1 cellular context compared by ENCODE assay signal in the genomic region with DNA sequence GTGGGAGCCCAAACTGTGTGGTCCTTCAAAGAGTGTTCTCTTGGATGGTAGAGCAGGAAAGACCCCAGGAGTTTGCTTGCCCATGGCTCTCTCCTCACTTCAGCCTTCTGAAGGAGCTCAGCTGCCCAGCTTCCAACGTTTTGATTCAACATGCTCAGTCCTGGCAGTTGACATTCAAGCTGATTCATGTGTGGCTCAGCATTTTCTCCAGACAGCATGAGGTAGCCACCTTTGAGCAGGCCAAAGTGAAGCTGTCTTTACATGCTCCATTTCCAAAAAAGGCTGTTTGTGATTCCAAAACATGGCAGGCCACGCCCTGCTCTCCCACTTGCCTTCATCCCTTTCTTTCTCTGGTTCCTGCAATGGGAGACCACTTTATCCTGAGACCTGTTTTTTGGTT.
A peak's percentile ranks its signal among the peaks of the same experiment; 100 is the strongest.
TF ChIP-seq lines count a peak whose summit lies in the region.

No MANE protein-coding gene starts in this region.

TF ChIP-seq in K562, 482 proteins besides CTCF, POLR2A, EP300 and RAD21 (continued from another document):
- no peak for TF ChIP-seq SMARCC2 (IDR thresholded peaks at IDR 0.05; ENCODE audit: low read depth)
- TF ChIP-seq ZNF175 (CRISPR knock-in tag; IDR thresholded peaks at IDR 0.05; ENCODE audit: low read depth), result no peak
- no peak for TF ChIP-seq ZNF668 (CRISPR knock-in tag; IDR thresholded peaks at IDR 0.05)
- TF ChIP-seq, protein P1, sequence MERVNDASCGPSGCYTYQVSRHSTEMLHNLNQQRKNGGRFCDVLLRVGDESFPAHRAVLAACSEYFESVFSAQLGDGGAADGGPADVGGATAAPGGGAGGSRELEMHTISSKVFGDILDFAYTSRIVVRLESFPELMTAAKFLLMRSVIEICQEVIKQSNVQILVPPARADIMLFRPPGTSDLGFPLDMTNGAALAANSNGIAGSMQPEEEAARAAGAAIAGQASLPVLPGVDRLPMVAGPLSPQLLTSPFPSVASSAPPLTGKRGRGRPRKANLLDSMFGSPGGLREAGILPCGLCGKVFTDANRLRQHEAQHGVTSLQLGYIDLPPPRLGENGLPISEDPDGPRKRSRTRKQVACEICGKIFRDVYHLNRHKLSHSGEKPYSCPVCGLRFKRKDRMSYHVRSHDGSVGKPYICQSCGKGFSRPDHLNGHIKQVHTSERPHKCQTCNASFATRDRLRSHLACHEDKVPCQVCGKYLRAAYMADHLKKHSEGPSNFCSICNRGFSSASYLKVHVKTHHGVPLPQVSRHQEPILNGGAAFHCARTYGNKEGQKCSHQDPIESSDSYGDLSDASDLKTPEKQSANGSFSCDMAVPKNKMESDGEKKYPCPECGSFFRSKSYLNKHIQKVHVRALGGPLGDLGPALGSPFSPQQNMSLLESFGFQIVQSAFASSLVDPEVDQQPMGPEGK (CRISPR knock-in tag; IDR thresholded peaks at IDR 0.05; ENCODE audit: borderline replicate concordance), result no peak
- no peak for TF ChIP-seq KLF6 (CRISPR knock-in tag; IDR thresholded peaks at IDR 0.05; ENCODE audit: borderline replicate concordance)
- TF ChIP-seq, protein P2, sequence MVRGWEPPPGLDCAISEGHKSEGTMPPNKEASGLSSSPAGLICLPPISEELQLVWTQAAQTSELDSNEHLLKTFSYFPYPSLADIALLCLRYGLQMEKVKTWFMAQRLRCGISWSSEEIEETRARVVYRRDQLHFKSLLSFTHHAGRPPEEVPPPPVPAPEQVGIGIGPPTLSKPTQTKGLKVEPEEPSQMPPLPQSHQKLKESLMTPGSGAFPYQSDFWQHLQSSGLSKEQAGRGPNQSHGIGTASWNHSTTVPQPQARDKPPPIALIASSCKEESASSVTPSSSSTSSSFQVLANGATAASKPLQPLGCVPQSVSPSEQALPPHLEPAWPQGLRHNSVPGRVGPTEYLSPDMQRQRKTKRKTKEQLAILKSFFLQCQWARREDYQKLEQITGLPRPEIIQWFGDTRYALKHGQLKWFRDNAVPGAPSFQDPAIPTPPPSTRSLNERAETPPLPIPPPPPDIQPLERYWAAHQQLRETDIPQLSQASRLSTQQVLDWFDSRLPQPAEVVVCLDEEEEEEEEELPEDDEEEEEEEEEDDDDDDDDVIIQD (CRISPR knock-in tag; IDR thresholded peaks at IDR 0.05), result no peak
- TF ChIP-seq ZNF586 (CRISPR knock-in tag; conservative IDR thresholded peaks at IDR 0.05), result no peak
- no peak for TF ChIP-seq AFF1 (IDR thresholded peaks at IDR 0.05; ENCODE audit: low read depth in 1 of 2, partially characterized antibody in 2 of 2)
- TF ChIP-seq BACH1 (tag; IDR thresholded peaks at IDR 0.05), result peak; percentile 95
- TF ChIP-seq TSC22D4 (tag; IDR thresholded peaks at IDR 0.05), result no peak
- TF ChIP-seq MEF2D (tag; conservative IDR thresholded peaks at IDR 0.05; ENCODE audit: low read depth), result no peak
- TF ChIP-seq JUN (IDR thresholded peaks at IDR 0.05; ENCODE audit: borderline replicate concordance, low read depth, low read length), result no peak
- no peak for TF ChIP-seq JUN (CRISPR knock-in tag; IDR thresholded peaks at IDR 0.05; ENCODE audit: borderline replicate concordance)
- TF ChIP-seq ZNF146 (CRISPR knock-in tag; IDR thresholded peaks at IDR 0.05; ENCODE audit: unreplicated experiment), result no peak
- TF ChIP-seq C11orf30 (IDR thresholded peaks at IDR 0.05; ENCODE audit: low read depth), result peak; percentile 50; the same call in 1 of the 2 replicates
- TF ChIP-seq ZNF316 (IDR thresholded peaks at IDR 0.05), result peak; percentile 33; the same call in 1 of the 2 replicates
- no peak for TF ChIP-seq ADNP (tag; IDR thresholded peaks at IDR 0.05)
- no peak for TF ChIP-seq NFE2 (IDR thresholded peaks at IDR 0.05; ENCODE audit: low read depth)
- no peak for TF ChIP-seq SAFB2 (IDR thresholded peaks at IDR 0.05; ENCODE audit: borderline replicate concordance, low read depth, low read length, severe bottlenecking)
- TF ChIP-seq FOSL1 (tag; conservative IDR thresholded peaks at IDR 0.05), result 0 out of 2 replicates have a peak, but pooled peaks have one; percentile 28
- no peak for TF ChIP-seq MCM7 (IDR thresholded peaks at IDR 0.05)
- TF ChIP-seq ARHGAP35 (IDR thresholded peaks at IDR 0.05; ENCODE audit: partially characterized antibody), result no peak
- TF ChIP-seq NR2C2 (CRISPR knock-in tag; IDR thresholded peaks at IDR 0.05), result no peak
- TF ChIP-seq NR2C2 (tag; IDR thresholded peaks at IDR 0.05), result 0 out of 2 replicates have a peak, but pooled peaks have one; percentile 16
- no peak for TF ChIP-seq KHSRP (IDR thresholded peaks at IDR 0.05)
- TF ChIP-seq NUFIP1 (IDR thresholded peaks at IDR 0.05; ENCODE audit: partially characterized antibody), result no peak
- TF ChIP-seq, protein P3, sequence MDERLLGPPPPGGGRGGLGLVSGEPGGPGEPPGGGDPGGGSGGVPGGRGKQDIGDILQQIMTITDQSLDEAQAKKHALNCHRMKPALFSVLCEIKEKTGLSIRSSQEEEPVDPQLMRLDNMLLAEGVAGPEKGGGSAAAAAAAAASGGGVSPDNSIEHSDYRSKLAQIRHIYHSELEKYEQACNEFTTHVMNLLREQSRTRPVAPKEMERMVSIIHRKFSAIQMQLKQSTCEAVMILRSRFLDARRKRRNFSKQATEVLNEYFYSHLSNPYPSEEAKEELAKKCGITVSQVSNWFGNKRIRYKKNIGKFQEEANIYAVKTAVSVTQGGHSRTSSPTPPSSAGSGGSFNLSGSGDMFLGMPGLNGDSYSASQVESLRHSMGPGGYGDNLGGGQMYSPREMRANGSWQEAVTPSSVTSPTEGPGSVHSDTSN (CRISPR knock-in tag; IDR thresholded peaks at IDR 0.05; ENCODE audit: low read depth), result no peak
- TF ChIP-seq, protein P3 (tag; conservative IDR thresholded peaks at IDR 0.05; ENCODE audit: low read depth), result peak; percentile 26; the same call in 1 of the 2 replicates
- TF ChIP-seq MAFK (IDR thresholded peaks at IDR 0.05; ENCODE audit: low read length), result peak; percentile 23; the same call in 1 of the 2 replicates
- TF ChIP-seq RNF2 (IDR thresholded peaks at IDR 0.05), result no peak
- no peak for TF ChIP-seq FOXP1 (CRISPR knock-in tag; IDR thresholded peaks at IDR 0.05)
- TF ChIP-seq CHD2 (IDR thresholded peaks at IDR 0.05; ENCODE audit: low read depth, low read length), result no peak
- TF ChIP-seq, protein P4, sequence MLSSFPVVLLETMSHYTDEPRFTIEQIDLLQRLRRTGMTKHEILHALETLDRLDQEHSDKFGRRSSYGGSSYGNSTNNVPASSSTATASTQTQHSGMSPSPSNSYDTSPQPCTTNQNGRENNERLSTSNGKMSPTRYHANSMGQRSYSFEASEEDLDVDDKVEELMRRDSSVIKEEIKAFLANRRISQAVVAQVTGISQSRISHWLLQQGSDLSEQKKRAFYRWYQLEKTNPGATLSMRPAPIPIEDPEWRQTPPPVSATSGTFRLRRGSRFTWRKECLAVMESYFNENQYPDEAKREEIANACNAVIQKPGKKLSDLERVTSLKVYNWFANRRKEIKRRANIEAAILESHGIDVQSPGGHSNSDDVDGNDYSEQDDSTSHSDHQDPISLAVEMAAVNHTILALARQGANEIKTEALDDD (IDR thresholded peaks at IDR 0.05), result no peak
- TF ChIP-seq PRMT5 (CRISPR knock-in tag; IDR thresholded peaks at IDR 0.05), result no peak
- no peak for TF ChIP-seq POLR2B (IDR thresholded peaks at IDR 0.05; ENCODE audit: low read depth, partially characterized antibody)
- no peak for TF ChIP-seq ZNF444 (CRISPR knock-in tag; IDR thresholded peaks at IDR 0.05)
- TF ChIP-seq MAFG (tag; conservative IDR thresholded peaks at IDR 0.05), result peak; percentile 64; the same call in 1 of the 2 replicates
- no peak for TF ChIP-seq JUND (IDR thresholded peaks at IDR 0.05; ENCODE audit: borderline replicate concordance, low read depth, low read length)
- 0 out of 3 replicates have a peak, but pooled peaks have one; percentile 38 for TF ChIP-seq JUND (tag; IDR thresholded peaks at IDR 0.05; ENCODE audit: borderline replicate concordance, low read depth, low read length)
- no peak for TF ChIP-seq BRCA1 (IDR thresholded peaks at IDR 0.05)
- TF ChIP-seq BRCA1 (CRISPR knock-in tag; IDR thresholded peaks at IDR 0.05), result no peak
- peak; percentile 36 for TF ChIP-seq IRF9 (tag; IDR thresholded peaks at IDR 0.05)
- TF ChIP-seq, protein P5, sequence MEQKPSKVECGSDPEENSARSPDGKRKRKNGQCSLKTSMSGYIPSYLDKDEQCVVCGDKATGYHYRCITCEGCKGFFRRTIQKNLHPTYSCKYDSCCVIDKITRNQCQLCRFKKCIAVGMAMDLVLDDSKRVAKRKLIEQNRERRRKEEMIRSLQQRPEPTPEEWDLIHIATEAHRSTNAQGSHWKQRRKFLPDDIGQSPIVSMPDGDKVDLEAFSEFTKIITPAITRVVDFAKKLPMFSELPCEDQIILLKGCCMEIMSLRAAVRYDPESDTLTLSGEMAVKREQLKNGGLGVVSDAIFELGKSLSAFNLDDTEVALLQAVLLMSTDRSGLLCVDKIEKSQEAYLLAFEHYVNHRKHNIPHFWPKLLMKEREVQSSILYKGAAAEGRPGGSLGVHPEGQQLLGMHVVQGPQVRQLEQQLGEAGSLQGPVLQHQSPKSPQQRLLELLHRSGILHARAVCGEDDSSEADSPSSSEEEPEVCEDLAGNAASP (IDR thresholded peaks at IDR 0.05), result no peak
- TF ChIP-seq PCBP1 (IDR thresholded peaks at IDR 0.05; ENCODE audit: low read depth, low read length, poor library complexity, severe bottlenecking), result no peak
- TF ChIP-seq ZNF830 (CRISPR knock-in tag; IDR thresholded peaks at IDR 0.05), result no peak
- TF ChIP-seq CEBPB (tag; IDR thresholded peaks at IDR 0.05), result no peak
- no peak for TF ChIP-seq EGR1 (conservative IDR thresholded peaks at IDR 0.05)
- TF ChIP-seq BRD9 (IDR thresholded peaks at IDR 0.05; ENCODE audit: low read depth, partially characterized antibody), result no peak
